ENCODE assay signal across 17 cellular contexts in genomic region chr2:48406096-48406495, GRCh38.
"Had no signal": no experiment of that assay in that cellular context is flagged by ENCODE, and none has a peak within 500 bp of the region (broad histone marks: within the 10 kb centered on the region; RNA-seq: fewer than 3 reads in every experiment).

No MANE protein-coding gene starts in this region.

- H3K9me3 ChIP-seq: ascending aorta, thyroid gland had no signal

- H3K79me2 ChIP-seq: parathyroid adenoma had no signal

- H3K27me3 ChIP-seq: ascending aorta, foreskin keratinocyte, thyroid gland had no signal

- H3K4me3 ChIP-seq: ascending aorta, thyroid gland had no signal

- H3K9ac ChIP-seq: parathyroid adenoma had no signal

- H3K27ac ChIP-seq: ascending aorta, foreskin keratinocyte, parathyroid adenoma, thyroid gland had no signal

- H3K4me1 ChIP-seq: ascending aorta, parathyroid adenoma, thyroid gland had no signal

- DNase-seq: activated CD4-positive, alpha-beta memory T cell treated with anti-CD3 and anti-CD28 coated beads, Interleukin-2, amount 10 ng/mL, durations not matched to agents 7 days and 5 days; activated CD4-positive, CD25-positive, alpha-beta regulatory T cell treated with anti-CD3 and anti-CD28 coated beads, Interleukin-2, amount 50 U/mL, for 72 hours; activated CD8-positive, alpha-beta memory T cell treated with anti-CD3 and anti-CD28 coated beads, Interleukin-2, amount 50 U/mL, for 48 hours; activated T-cell treated with anti-CD3 and anti-CD28 coated beads, Interleukin-2, amount 50 U/mL, for 72 hours; effector memory CD4-positive, alpha-beta T cell; foreskin keratinocyte; kidney glomerular epithelial cell; left ventricle myocardium superior; naive thymus-derived CD8-positive, alpha-beta T cell; retina; stimulated activated CD4-positive, alpha-beta T cell treated with anti-CD3 and anti-CD28 coated beads, Interleukin-12 subunit alpha, Interleukin-12 subunit beta, amount 100 ng/mL, for 4 hours; stimulated activated CD4-positive, alpha-beta T cell treated with anti-CD3 and anti-CD28 coated beads, Interleukin-2, amount 100 ng/mL, for 24 hours; T1000; thyroid gland had no signal

- ATAC-seq: activated T-cell treated with anti-CD3 and anti-CD28 coated beads, Interleukin-2, amount 50 U/mL, for 72 hours; foreskin keratinocyte; left ventricle myocardium superior; naive thymus-derived CD8-positive, alpha-beta T cell; stimulated activated memory B cell treated with anti-CD40 and anti-IgM and Interleukin-4, amounts not matched to agents 10 μg/mL and 1 μg/mL and 100 μg/mL, for 72 hours had no signal

- H3K36me3 ChIP-seq: ascending aorta, thyroid gland had no signal

- H2AFZ ChIP-seq: parathyroid adenoma had no signal
